In the genomic region with DNA sequence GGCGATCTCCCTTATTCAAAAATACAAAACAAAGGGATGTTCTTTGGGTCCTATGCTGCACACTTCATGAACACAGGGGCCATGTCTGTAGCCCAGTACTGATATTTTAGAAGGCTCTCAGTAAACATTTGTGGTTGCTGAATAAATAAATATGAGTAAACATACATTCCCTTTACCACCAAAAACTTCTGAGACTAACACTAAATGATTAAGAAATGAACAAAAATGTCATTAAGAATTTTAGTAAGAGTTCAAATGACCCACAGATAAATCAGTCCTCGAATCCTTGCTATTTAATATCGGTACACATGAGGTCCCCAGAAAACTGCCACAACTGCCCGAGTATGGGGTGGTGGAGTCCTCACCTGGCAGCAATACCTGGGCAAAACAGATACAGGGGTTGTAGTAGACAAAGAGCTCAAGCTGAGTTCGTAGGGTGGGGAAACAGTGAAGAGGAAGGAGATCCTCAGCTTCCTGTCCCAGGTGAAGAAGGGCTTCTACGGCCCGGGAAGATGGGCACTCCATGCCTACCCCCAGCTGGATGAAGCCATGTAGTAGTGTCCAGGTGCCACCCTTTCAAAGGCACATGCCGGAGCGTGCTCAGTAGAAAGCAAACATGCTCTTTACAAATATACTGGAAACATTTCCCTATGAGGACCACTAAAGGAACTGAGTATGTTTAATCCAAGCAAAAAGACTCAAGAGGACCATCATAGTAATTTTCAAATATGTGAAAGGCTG, we compare ENCODE assay signal across 2 cellular contexts.
A peak's percentile ranks its signal among the peaks of the same experiment; 100 is the strongest.
TF ChIP-seq lines count a peak whose summit lies in the region.

No MANE protein-coding gene starts in this region.

TF ChIP-seq in GM23338, 12 proteins besides CTCF, POLR2A, EP300 and RAD21 (continues in another document):
- TF ChIP-seq STAT1 (IDR thresholded peaks at IDR 0.05; ENCODE audit: unreplicated experiment) (no peak), EZH2 (IDR thresholded peaks at IDR 0.05; ENCODE audit: low read depth, unreplicated experiment) (no peak), POLR2AphosphoS5 (IDR thresholded peaks at IDR 0.05; ENCODE audit: low read depth) (no peak), ZNF114 (CRISPR knock-in tag; IDR thresholded peaks at IDR 0.05) (no peak), ZNF331 (CRISPR knock-in tag; IDR thresholded peaks at IDR 0.05; ENCODE audit: low read depth) (no peak), JUNB (IDR thresholded peaks at IDR 0.05; ENCODE audit: unreplicated experiment) (no peak), NANOG (IDR thresholded peaks at IDR 0.05; ENCODE audit: borderline replicate concordance) (no peak), EZH2phosphoT487 (IDR thresholded peaks at IDR 0.05; ENCODE audit: unreplicated experiment) (no peak), CREB1 (CRISPR knock-in tag; IDR thresholded peaks at IDR 0.05; ENCODE audit: low read depth) (no peak)
- TF ChIP-seq, protein P1, sequence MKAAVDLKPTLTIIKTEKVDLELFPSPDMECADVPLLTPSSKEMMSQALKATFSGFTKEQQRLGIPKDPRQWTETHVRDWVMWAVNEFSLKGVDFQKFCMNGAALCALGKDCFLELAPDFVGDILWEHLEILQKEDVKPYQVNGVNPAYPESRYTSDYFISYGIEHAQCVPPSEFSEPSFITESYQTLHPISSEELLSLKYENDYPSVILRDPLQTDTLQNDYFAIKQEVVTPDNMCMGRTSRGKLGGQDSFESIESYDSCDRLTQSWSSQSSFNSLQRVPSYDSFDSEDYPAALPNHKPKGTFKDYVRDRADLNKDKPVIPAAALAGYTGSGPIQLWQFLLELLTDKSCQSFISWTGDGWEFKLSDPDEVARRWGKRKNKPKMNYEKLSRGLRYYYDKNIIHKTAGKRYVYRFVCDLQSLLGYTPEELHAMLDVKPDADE (IDR thresholded peaks at IDR 0.05): no peak
- TF ChIP-seq, protein P2, sequence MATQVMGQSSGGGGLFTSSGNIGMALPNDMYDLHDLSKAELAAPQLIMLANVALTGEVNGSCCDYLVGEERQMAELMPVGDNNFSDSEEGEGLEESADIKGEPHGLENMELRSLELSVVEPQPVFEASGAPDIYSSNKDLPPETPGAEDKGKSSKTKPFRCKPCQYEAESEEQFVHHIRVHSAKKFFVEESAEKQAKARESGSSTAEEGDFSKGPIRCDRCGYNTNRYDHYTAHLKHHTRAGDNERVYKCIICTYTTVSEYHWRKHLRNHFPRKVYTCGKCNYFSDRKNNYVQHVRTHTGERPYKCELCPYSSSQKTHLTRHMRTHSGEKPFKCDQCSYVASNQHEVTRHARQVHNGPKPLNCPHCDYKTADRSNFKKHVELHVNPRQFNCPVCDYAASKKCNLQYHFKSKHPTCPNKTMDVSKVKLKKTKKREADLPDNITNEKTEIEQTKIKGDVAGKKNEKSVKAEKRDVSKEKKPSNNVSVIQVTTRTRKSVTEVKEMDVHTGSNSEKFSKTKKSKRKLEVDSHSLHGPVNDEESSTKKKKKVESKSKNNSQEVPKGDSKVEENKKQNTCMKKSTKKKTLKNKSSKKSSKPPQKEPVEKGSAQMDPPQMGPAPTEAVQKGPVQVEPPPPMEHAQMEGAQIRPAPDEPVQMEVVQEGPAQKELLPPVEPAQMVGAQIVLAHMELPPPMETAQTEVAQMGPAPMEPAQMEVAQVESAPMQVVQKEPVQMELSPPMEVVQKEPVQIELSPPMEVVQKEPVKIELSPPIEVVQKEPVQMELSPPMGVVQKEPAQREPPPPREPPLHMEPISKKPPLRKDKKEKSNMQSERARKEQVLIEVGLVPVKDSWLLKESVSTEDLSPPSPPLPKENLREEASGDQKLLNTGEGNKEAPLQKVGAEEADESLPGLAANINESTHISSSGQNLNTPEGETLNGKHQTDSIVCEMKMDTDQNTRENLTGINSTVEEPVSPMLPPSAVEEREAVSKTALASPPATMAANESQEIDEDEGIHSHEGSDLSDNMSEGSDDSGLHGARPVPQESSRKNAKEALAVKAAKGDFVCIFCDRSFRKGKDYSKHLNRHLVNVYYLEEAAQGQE (IDR thresholded peaks at IDR 0.05; ENCODE audit: unreplicated experiment): no peak

TF ChIP-seq in endothelial cell of umbilical vein, 7 proteins besides CTCF, POLR2A, EP300 and RAD21:
- TF ChIP-seq GATA2 (IDR thresholded peaks at IDR 0.05; ENCODE audit: insufficient read depth, insufficient read length, low read depth, low read length) (no peak), POLR2AphosphoS5 (IDR thresholded peaks at IDR 0.05; ENCODE audit: insufficient read depth, low read depth, low read length) (peak; percentile 7)
TF ChIP-seq in endothelial cell of umbilical vein: peak in this region for 1.
